ENCODE assay signal across 11 cellular contexts in the genomic region with DNA sequence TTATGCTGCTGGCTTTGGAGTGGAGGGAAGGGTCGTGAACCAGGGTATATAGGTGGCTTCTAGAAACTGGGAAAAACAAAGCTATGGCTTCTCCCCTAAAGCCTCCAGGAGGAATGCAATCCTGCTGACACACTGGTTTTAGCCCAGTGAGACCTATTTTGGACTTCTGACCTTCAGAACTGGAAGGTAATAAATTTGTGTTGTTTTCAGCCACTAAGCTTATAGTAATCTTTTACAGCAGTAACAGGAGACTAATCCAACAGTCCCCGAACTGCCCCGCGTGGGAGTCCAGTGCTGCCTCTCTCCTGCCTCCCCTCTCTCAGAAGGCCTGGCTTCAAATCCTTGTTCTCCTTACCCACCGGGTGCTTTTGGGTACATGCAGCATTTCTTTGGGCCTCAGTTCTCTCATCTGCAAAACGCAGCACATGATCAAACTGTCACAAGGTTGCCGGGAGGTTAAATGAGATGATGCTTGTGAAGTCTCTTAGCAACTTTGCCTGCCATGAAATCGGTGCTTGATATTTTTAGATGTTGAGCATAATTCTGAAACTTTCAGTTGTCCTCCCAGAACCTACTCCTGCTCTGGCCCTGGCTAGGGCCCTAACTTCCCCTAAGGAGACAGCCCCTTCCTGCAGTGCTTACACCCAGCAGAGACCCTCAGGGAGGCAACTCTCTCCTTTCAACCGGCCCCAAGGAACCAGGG.
DNase-seq lines count a peak whose midpoint lies in the region; ATAC-seq and TF ChIP-seq lines count a peak whose summit lies in the region.
"Had no signal": no experiment of that assay in that cellular context is flagged by ENCODE, and none has a peak within 500 bp of the region (broad histone marks: within the 10 kb centered on the region; RNA-seq: fewer than 3 reads in every experiment).

No MANE protein-coding gene starts in this region.

- peaks cover 8% of the 10 kb centered on the region; the same call in 1 of the 2 replicates for H3K9me3 ChIP-seq in OCI-LY7 (ENCODE audit: low read length)

- ATAC-seq in GM19351 (IDR thresholded peaks at IDR 0.05; ENCODE audit: unreplicated experiment) (peak; percentile 46), HG02870 (IDR thresholded peaks at IDR 0.05; ENCODE audit: unreplicated experiment) (peak; percentile 42)
- ATAC-seq in stimulated activated naive B cell treated with anti-CD40 and anti-IgM and Interleukin-4, amounts not matched to agents 10 μg/mL and 1 μg/mL and 100 μg/mL, for 72 hours (replicated peaks): no peak

- H3K79me2 ChIP-seq in OCI-LY7 (ENCODE audit: insufficient read depth, low read depth, low read length): peaks cover 22% of the 10 kb centered on the region; the same call in 1 of the 2 replicates

- H3K27ac Mint-ChIP-seq in stimulated activated naive B cell treated with anti-CD40 and anti-IgM and Interleukin-4, amounts not matched to agents 10 μg/mL and 1 μg/mL and 100 μg/mL, for 72 hours: peak overlapping the region; percentile 85

- TF ChIP-seq CTCF in OCI-LY7 (conservative IDR thresholded peaks at IDR 0.05; ENCODE audit: low read length): no peak

- POLR2A ChIA-PET in OCI-LY7 (lab: Charles Lee): interaction anchor here (0.7 to 7.1 kb wide), 13 partner anchors 10 to 174 kb away, joined by 3 to 107 read pairs (median 5); partner anchors contain the start of gene CPEB4

- H3K27ac ChIP-seq in OCI-LY7 (ENCODE audit: low read depth, low read length, poor library complexity, severe bottlenecking): peak overlapping the region; percentile 99
- H3K27ac ChIP-seq: SK-N-MC had no signal

- H3K4me2 ChIP-seq in OCI-LY7 (ENCODE audit: low read length): peak overlapping the region; percentile 93

- DNase-seq in OCI-LY7 (ENCODE audit: low spot score) (peak; percentile 56), occipital lobe (lab: John Stamatoyannopoulos, UW) (no peak), NCI-H748 treated with DMSO at 0.1 percent for 48 hours (lab: John Stamatoyannopoulos, UW) (no peak), GM19240 (ENCODE audit: insufficient read length, low spot score) (no peak)
- DNase-seq in stimulated activated naive B cell treated with anti-CD40 and anti-IgM and Interleukin-4, amounts not matched to agents 10 μg/mL and 1 μg/mL and 100 μg/mL, for 72 hours: no peak
- DNase-seq: NCI-H345; stimulated activated CD4-positive, alpha-beta T cell treated with anti-CD3 and anti-CD28 coated beads, Interleukin-2, amount 100 ng/mL, for 48 hours; substantia nigra had no signal

- no peaks in the 10 kb centered on the region for H3K36me3 Mint-ChIP-seq in stimulated activated naive B cell treated with anti-CD40 and anti-IgM and Interleukin-4, amounts not matched to agents 10 μg/mL and 1 μg/mL and 100 μg/mL, for 72 hours

- CTCF ChIA-PET in OCI-LY7 (lab: Charles Lee; ENCODE audit: unreplicated experiment): interaction anchor here (0.8 to 2.2 kb wide), 3 partner anchors 15 to 79 kb away, joined by 3 to 7 read pairs (median 6); no protein-coding TSS in a partner anchor

- intact Hi-C loops in OCI-LY7 (cut with micrococcal nuclease; ENCODE audit: unreplicated experiment): loop anchor here (2.0 kb wide), 2 partner anchors 45 to 229 kb away; no protein-coding TSS in a partner anchor

- no peaks in the 10 kb centered on the region for H3K9me2 ChIP-seq in OCI-LY7 (ENCODE audit: insufficient read depth, low read length)

- peaks cover 43 to 58% of the 10 kb centered on the region in 2 donors for H3K4me1 Mint-ChIP-seq in stimulated activated naive B cell treated with anti-CD40 and anti-IgM and Interleukin-4, amounts not matched to agents 10 μg/mL and 1 μg/mL and 100 μg/mL, for 72 hours

- H3K4me1 ChIP-seq in OCI-LY7 (ENCODE audit: insufficient read depth, low read length, poor library complexity, severe bottlenecking): peaks cover 91% of the 10 kb centered on the region

- no TSS peak for BruUV-seq in OCI-LY7 (replicated peaks; lab: Mats Ljungman, UMichigan)

- H3K9me3 Mint-ChIP-seq in stimulated activated naive B cell treated with anti-CD40 and anti-IgM and Interleukin-4, amounts not matched to agents 10 μg/mL and 1 μg/mL and 100 μg/mL, for 72 hours: no peaks in the 10 kb centered on the region

- H3K4me3 Mint-ChIP-seq in stimulated activated naive B cell treated with anti-CD40 and anti-IgM and Interleukin-4, amounts not matched to agents 10 μg/mL and 1 μg/mL and 100 μg/mL, for 72 hours: peak overlapping the region in 1 of 2 donors; percentile 14

- H3K27me3 Mint-ChIP-seq in stimulated activated naive B cell treated with anti-CD40 and anti-IgM and Interleukin-4, amounts not matched to agents 10 μg/mL and 1 μg/mL and 100 μg/mL, for 72 hours: no peaks in the 10 kb centered on the region

- no peaks in the 10 kb centered on the region; the same call in 1 of the 2 replicates for H3K36me3 ChIP-seq in OCI-LY7 (ENCODE audit: insufficient read depth, low read length)

- H2AFZ ChIP-seq in OCI-LY7 (ENCODE audit: low read length): peak overlapping the region; percentile 0; the same call in 1 of the 2 replicates

- peak overlapping the region; percentile 58 for H3K4me3 ChIP-seq in OCI-LY7 (ENCODE audit: low read depth, low read length, poor library complexity, severe bottlenecking)
- H3K4me3 ChIP-seq: SK-N-MC had no signal

- H4K20me1 ChIP-seq in OCI-LY7 (ENCODE audit: insufficient read depth, low read length): no peaks in the 10 kb centered on the region

Comparison
In these comparisons a context has a peak if more than half of its experiments do, and no peak if none do; other contexts are left out.
1. ATAC-seq: peak in GM19351 (single experiment) and HG02870 (single experiment); none in stimulated activated naive B cell treated with anti-CD40 and anti-IgM and Interleukin-4, amounts not matched to agents 10 μg/mL and 1 μg/mL and 100 μg/mL, for 72 hours (0 of 2).